Comparison of ENCODE assay signal across 15 cellular contexts in genomic region chr13:35697281-35697680, GRCh38.
"Had no signal": no experiment of that assay in that cellular context is flagged by ENCODE, and none has a peak within 500 bp of the region (broad histone marks: within the 10 kb centered on the region; RNA-seq: fewer than 3 reads in every experiment).

No MANE protein-coding gene starts in this region.

- DNase-seq: activated CD4-positive, alpha-beta T cell treated with anti-CD3 and anti-CD28 coated beads for 36 hours; activated CD8-positive, alpha-beta memory T cell treated with anti-CD3 and anti-CD28 coated beads, Interleukin-2, amount 50 U/mL, for 4 hours; activated CD8-positive, alpha-beta T cell treated with anti-CD3 and anti-CD28 coated beads for 36 hours; activated naive CD4-positive, alpha-beta T cell; aorta; dorsolateral prefrontal cortex; esophagus squamous epithelium; foreskin melanocyte; retina; small intestine had no signal

- H3K4me1 Mint-ChIP-seq: activated CD4-positive, alpha-beta T cell treated with anti-CD3 and anti-CD28 coated beads for 36 hours had no signal

- ATAC-seq: activated CD4-positive, alpha-beta T cell treated with anti-CD3 and anti-CD28 coated beads for 36 hours; activated CD8-positive, alpha-beta T cell treated with anti-CD3 and anti-CD28 coated beads for 36 hours had no signal

- H3K9me3 Mint-ChIP-seq: activated T-helper 1 cell treated with anti-CD3 and anti-CD28 coated beads, Interleukin-12 subunit alpha, Interleukin-12 subunit beta, Interleukin-2, Interleukin-4 antibody, amounts not matched to agents 30 ng/mL and 10 ng/mL and 1 ng/mL, durations not matched to agents 14 hours and 24 hours and 36 hours; mesothelial cell of epicardium; neural crest cell; T-helper 2 cell treated with Interferon-gamma antibody and Interleukin-4, amounts not matched to agents 5 μg/mL and 100 μg/mL, for 36 hours had no signal

- H3K4me1 ChIP-seq: parathyroid adenoma had no signal

- H3K36me3 ChIP-seq: esophagus squamous epithelium had no signal

- H3K4me3 Mint-ChIP-seq: activated CD4-positive, alpha-beta T cell treated with anti-CD3 and anti-CD28 coated beads for 36 hours; activated CD8-positive, alpha-beta T cell treated with anti-CD3 and anti-CD28 coated beads for 36 hours; activated T-helper 1 cell treated with anti-CD3 and anti-CD28 coated beads, Interleukin-12 subunit alpha, Interleukin-12 subunit beta, Interleukin-2, Interleukin-4 antibody, amounts not matched to agents 30 ng/mL and 10 ng/mL and 1 ng/mL, durations not matched to agents 14 hours and 24 hours and 36 hours; mesothelial cell of epicardium; neural crest cell; T-helper 2 cell treated with Interferon-gamma antibody and Interleukin-4, amounts not matched to agents 5 μg/mL and 100 μg/mL, for 36 hours had no signal

- H3K36me3 Mint-ChIP-seq: mesothelial cell of epicardium had no signal

- H3K27ac ChIP-seq: dorsolateral prefrontal cortex, esophagus squamous epithelium, parathyroid adenoma had no signal

- H3K27ac Mint-ChIP-seq: activated CD4-positive, alpha-beta T cell treated with anti-CD3 and anti-CD28 coated beads for 36 hours; activated CD8-positive, alpha-beta T cell treated with anti-CD3 and anti-CD28 coated beads for 36 hours; activated T-helper 1 cell treated with anti-CD3 and anti-CD28 coated beads, Interleukin-12 subunit alpha, Interleukin-12 subunit beta, Interleukin-2, Interleukin-4 antibody, amounts not matched to agents 30 ng/mL and 10 ng/mL and 1 ng/mL, durations not matched to agents 14 hours and 24 hours and 36 hours; mesothelial cell of epicardium; T-helper 2 cell treated with Interferon-gamma antibody and Interleukin-4, amounts not matched to agents 5 μg/mL and 100 μg/mL, for 36 hours had no signal

- H3K27me3 ChIP-seq: esophagus squamous epithelium had no signal

- H3K9me3 ChIP-seq: esophagus squamous epithelium had no signal

- H3K4me3 ChIP-seq: dorsolateral prefrontal cortex, esophagus squamous epithelium had no signal
